Comparison of ENCODE assay signal across 31 cellular contexts in genomic region chr6:125434760-125435159, GRCh38.
DNase-seq lines count a peak whose midpoint lies in the region; ATAC-seq, FAIRE-seq and TF ChIP-seq lines count a peak whose summit lies in the region.
"Had no signal": no experiment of that assay in that cellular context is flagged by ENCODE, and none has a peak within 500 bp of the region (broad histone marks: within the 10 kb centered on the region; RNA-seq: fewer than 3 reads in every experiment).

No MANE protein-coding gene starts in this region.

- intact Hi-C loops in HepG2 (cut with micrococcal nuclease; ENCODE audit: unreplicated experiment) = no loop called here
- intact Hi-C loops in right lobe of liver (cut with DNase I) = no loop called here

- H3K9ac ChIP-seq in HepG2 (ENCODE audit: insufficient read depth, low read depth, low read length) (no peak overlapping the region), smooth muscle cell (ENCODE audit: low read depth) (no peak overlapping the region)
- H3K9ac ChIP-seq: BLaER1; BLaER1 treated with 17β-estradiol and CSF1 and Interleukin-3, amounts not matched to agents 10 nM and 100 nM had no signal

- TF ChIP-seq CTCF in HepG2 (CRISPR knock-in tag; IDR thresholded peaks at IDR 0.05) = no peak
- no peak for TF ChIP-seq CTCF in right lobe of liver (IDR thresholded peaks at IDR 0.05)
- TF ChIP-seq CTCF in smooth muscle cell (IDR thresholded peaks at IDR 0.05; ENCODE audit: borderline replicate concordance, insufficient read depth, poor library complexity, severe bottlenecking) = no peak

- no peaks in the 10 kb centered on the region for H3K27me3 ChIP-seq in HepG2 (ENCODE audit: control insufficient read depth in 1 of 2, insufficient read depth in 2 of 2, low read length in 2 of 2)
- H3K27me3 ChIP-seq in right lobe of liver = no peaks in the 10 kb centered on the region
- no peaks in the 10 kb centered on the region for H3K27me3 ChIP-seq in smooth muscle cell (ENCODE audit: low read depth)
- H3K27me3 ChIP-seq: BLaER1; BLaER1 treated with 17β-estradiol and CSF1 and Interleukin-3, amounts not matched to agents 10 nM and 100 nM had no signal

- no peak for TF ChIP-seq POLR2A in HepG2 (IDR thresholded peaks at IDR 0.05; ENCODE audit: insufficient read depth in 1 of 2, low read depth in 2 of 2, low read length in 2 of 2)
- TF ChIP-seq POLR2A in right lobe of liver (IDR thresholded peaks at IDR 0.05) = no peak

- H4K20me1 ChIP-seq in HepG2 (ENCODE audit: insufficient read depth, low read length) (no peaks in the 10 kb centered on the region), smooth muscle cell (ENCODE audit: low read depth) (no peaks in the 10 kb centered on the region)
- H4K20me1 ChIP-seq: BLaER1; BLaER1 treated with 17β-estradiol and CSF1 and Interleukin-3, amounts not matched to agents 10 nM and 100 nM had no signal

- H3K9me3 ChIP-seq in HepG2 (ENCODE audit: low read length) (no peaks in the 10 kb centered on the region), right lobe of liver (no peaks in the 10 kb centered on the region), smooth muscle cell (replicated peaks; ENCODE audit: low read depth) (no peaks in the 10 kb centered on the region)
- H3K9me3 ChIP-seq: A549, BE2C, Caco-2 had no signal

- H3K4me2 ChIP-seq in HepG2 (ENCODE audit: low read depth, low read length) (no peak overlapping the region), smooth muscle cell (no peak overlapping the region)
- H3K4me2 ChIP-seq: A549, BLaER1 had no signal

- no peak for DNase-seq in HepG2 (ENCODE audit: low spot score)
- no peak for DNase-seq in right lobe of liver
- DNase-seq in smooth muscle cell (lab: John Stamatoyannopoulos, UW; ENCODE audit: unreplicated experiment) = no peak
- DNase-seq: 8988T; ACHN; AML-193; BE2C; C1 segment of cervical spinal cord; Caco-2; Calu3; CD4-positive, alpha-beta memory T cell; CD4-positive, alpha-beta T cell; CD4-positive, CD25-positive, alpha-beta regulatory T cell; CD8-positive, alpha-beta memory T cell; CD8-positive, alpha-beta T cell; COR-L47; DMS 273 treated with DMSO at 0.1 percent for 48 hours; DMS153; DMS53; DMS79; DMS79 treated with DMSO at 0.1 percent for 48 hours; DND-41; EL had no signal

- H3K4me3 ChIP-seq in HepG2 (replicated peaks in 1 of 3; ENCODE audit: insufficient read depth in 1 of 3, low read depth in 2 of 3, low read length in 3 of 3) (no peak overlapping the region), right lobe of liver (no peak overlapping the region), smooth muscle cell (no peak overlapping the region)
- H3K4me3 ChIP-seq: A549; BLaER1; BLaER1 treated with 17β-estradiol and CSF1 and Interleukin-3, amounts not matched to agents 10 nM and 100 nM had no signal

- POLR2A ChIA-PET in HepG2 (lab: Yijun Ruan, JAX) = no interaction called here

- peaks cover 7% of the 10 kb centered on the region for H3F3A ChIP-seq in smooth muscle cell (ENCODE audit: low read depth)

- BruUV-seq in HepG2 (replicated peaks; lab: Mats Ljungman, UMichigan) = no TSS peak

- WGBS in HepG2 (ENCODE audit: low lambda C conversion rate) = 8% methylated on average over 2 of the region's 2 CpGs
- WGBS in right lobe of liver (ENCODE audit: insufficient coverage, low coverage, low lambda C conversion rate, missing lambda C conversion rate) = 87% methylated on average over 2 of the region's 2 CpGs
- 67% methylated on average over 2 of the region's 2 CpGs for WGBS in smooth muscle cell (ENCODE audit: low lambda C conversion rate)

- H3K4me1 ChIP-seq in HepG2 (ENCODE audit: insufficient read depth, low read length) (no peaks in the 10 kb centered on the region), right lobe of liver (no peaks in the 10 kb centered on the region), smooth muscle cell (ENCODE audit: low read depth) (peaks cover 6% of the 10 kb centered on the region)
- H3K4me1 ChIP-seq: A549, BE2C, Caco-2 had no signal

- H3K36me3 ChIP-seq in HepG2 (replicated peaks in 1 of 2; ENCODE audit: control insufficient read depth in 1 of 2, insufficient read depth in 2 of 2, low read length in 2 of 2) = no peaks in the 10 kb centered on the region
- no peaks in the 10 kb centered on the region for H3K36me3 ChIP-seq in right lobe of liver
- no peaks in the 10 kb centered on the region for H3K36me3 ChIP-seq in smooth muscle cell (ENCODE audit: low read depth)
- H3K36me3 ChIP-seq: BE2C; BLaER1; BLaER1 treated with 17β-estradiol and CSF1 and Interleukin-3, amounts not matched to agents 10 nM and 100 nM had no signal

- no peaks in the 10 kb centered on the region for H3K79me2 ChIP-seq in HepG2 (ENCODE audit: insufficient read depth, low read length)
- H3K79me2 ChIP-seq in smooth muscle cell (ENCODE audit: low read depth) = no peaks in the 10 kb centered on the region

- H3K27ac ChIP-seq in HepG2 (ENCODE audit: extremely low read length, insufficient read depth, low read length) (no peak overlapping the region), right lobe of liver (no peak overlapping the region), smooth muscle cell (ENCODE audit: low read depth) (no peak overlapping the region)
- H3K27ac ChIP-seq: 22Rv1, A549, BLaER1, C4-2B had no signal

- no peak for ATAC-seq in HepG2
- ATAC-seq in right lobe of liver = no peak
- ATAC-seq in GM18858 (IDR thresholded peaks at IDR 0.05; ENCODE audit: unreplicated experiment) = no peak
- ATAC-seq: A549; CD8-positive, alpha-beta T cell had no signal

- CTCF ChIA-PET in HepG2 (lab: Yijun Ruan, JAX; ENCODE audit: low intra/inter-chr PET ratio, low total read pairs) = no interaction called here

- FAIRE-seq in HepG2 (lab: Jason Lieb, UNC) = no peak
- FAIRE-seq: A204.1, A549, D721Med had no signal

- H2AFZ ChIP-seq in HepG2 (ENCODE audit: low read length) (no peak overlapping the region), smooth muscle cell (ENCODE audit: low read depth) (peak overlapping the region; percentile 5)

- in situ Hi-C loops in HepG2 (cut with HindIII; ENCODE audit: extremely low pct_ligation_motif_present, low pct_unique_long_range_greater_than_20kb) = no loop called here

- TF ChIP-seq EP300 in HepG2 (IDR thresholded peaks at IDR 0.05; ENCODE audit: low read depth in 2 of 2, low read length in 2 of 2) = no peak
- no peak for TF ChIP-seq EP300 in HepG2 (CRISPR knock-in tag; IDR thresholded peaks at IDR 0.05; ENCODE audit: borderline replicate concordance)

- no peak for TF ChIP-seq RAD21 in HepG2 (CRISPR knock-in tag; IDR thresholded peaks at IDR 0.05)

TF ChIP-seq in HepG2, 621 proteins besides CTCF, POLR2A, EP300 and RAD21:
- no peak for TF ChIP-seq ZNF557 (CRISPR knock-in tag; IDR thresholded peaks at IDR 0.05)
- TF ChIP-seq ATF7 (IDR thresholded peaks at IDR 0.05) = peak; percentile 65
- no peak for TF ChIP-seq ATF7 (CRISPR knock-in tag; IDR thresholded peaks at IDR 0.05)
- TF ChIP-seq CREB1 (IDR thresholded peaks at IDR 0.05) = peak; percentile 71
- no peak for TF ChIP-seq CREB1 (CRISPR knock-in tag; IDR thresholded peaks at IDR 0.05)
